In genomic region chr16:24748242-24748641, GRCh38 we compare ENCODE assay signal across 9 cellular contexts. TPM values are rescaled to one million over a fixed set of nuclear protein-coding genes. Genes with fewer than 3 reads are reported as not detected.
DNase-seq lines count a peak whose midpoint lies in the region; ATAC-seq and TF ChIP-seq lines count a peak whose summit lies in the region.
"Had no signal": no experiment of that assay in that cellular context is flagged by ENCODE, and none has a peak within 500 bp of the region (broad histone marks: within the 10 kb centered on the region; RNA-seq: fewer than 3 reads in every experiment).

No MANE protein-coding gene starts in this region.

- no peaks in the 10 kb centered on the region for H3K27me3 ChIP-seq in thoracic aorta (replicated peaks; ENCODE audit: insufficient read depth)
- no peaks in the 10 kb centered on the region for H3K27me3 ChIP-seq in WERI-Rb-1 (ENCODE audit: insufficient read depth, low read depth, severe bottlenecking)

- peaks cover 82% of the 10 kb centered on the region for H3K4me1 Mint-ChIP-seq in activated T-cell treated with anti-CD3 and anti-CD28 coated beads, Interleukin-2, amount 50 U/mL, for 72 hours (ENCODE audit: low read depth)
- H3K4me1 Mint-ChIP-seq in WTC11: peaks cover 75% of the 10 kb centered on the region

- peak; percentile 9 to 33 for DNase-seq in activated T-cell treated with anti-CD3 and anti-CD28 coated beads, Interleukin-2, amount 50 U/mL, for 72 hours
- no peak for DNase-seq in activated T-cell treated with anti-CD3 and anti-CD28 coated beads for 4 hours
- no peak for DNase-seq in WTC11 (ENCODE audit: low spot score)
- peak; percentile 51 for DNase-seq in hepatic stellate cell (ENCODE audit: low spot score)
- DNase-seq in thoracic aorta (ENCODE audit: low spot score): peak; percentile 55
- DNase-seq in WERI-Rb-1: no peak

- CTCF ChIA-PET in WTC11 (lab: Charles Lee): no interaction called here

- H3K36me3 Mint-ChIP-seq in activated T-cell treated with anti-CD3 and anti-CD28 coated beads, Interleukin-2, amount 50 U/mL, for 72 hours (ENCODE audit: insufficient read depth in 2 of 2): peaks cover 3 to 5% of the 10 kb centered on the region in 2 donors
- peaks cover 12% of the 10 kb centered on the region for H3K36me3 Mint-ChIP-seq in WTC11

- H3K27ac ChIP-seq in thoracic aorta (peak overlapping the region in 1 of 2 donors; percentile 36), WERI-Rb-1 (no peak overlapping the region)

- peaks cover 70 to 94% of the 10 kb centered on the region in 2 donors for H3K4me1 ChIP-seq in thoracic aorta (ENCODE audit: control insufficient read depth in 1 of 2, low read depth in 2 of 2)

- H3K27ac Mint-ChIP-seq in activated T-cell treated with anti-CD3 and anti-CD28 coated beads, Interleukin-2, amount 50 U/mL, for 72 hours: no peak overlapping the region
- H3K27ac Mint-ChIP-seq in WTC11: peak overlapping the region; percentile 34; the same call in 1 of the 2 replicates

- no peaks in the 10 kb centered on the region for H3K9me3 Mint-ChIP-seq in activated T-cell treated with anti-CD3 and anti-CD28 coated beads, Interleukin-2, amount 50 U/mL, for 72 hours
- no peaks in the 10 kb centered on the region for H3K9me3 Mint-ChIP-seq in WTC11
- H3K9me3 Mint-ChIP-seq: neural crest cell had no signal

- peak; percentile 87 to 90 for ATAC-seq in activated T-cell treated with anti-CD3 and anti-CD28 coated beads, Interleukin-2, amount 50 U/mL, for 72 hours (replicated peaks in 1 of 2)
- ATAC-seq in WTC11 (no peak), thoracic aorta (ENCODE audit: insufficient number of reproducible peaks, low FRiP score, low read depth) (no peak), HG03025 (IDR thresholded peaks at IDR 0.05; ENCODE audit: low FRiP score, unreplicated experiment) (no peak), GM18909 (IDR thresholded peaks at IDR 0.05; ENCODE audit: poor library complexity, unreplicated experiment) (no peak)

- H3K36me3 ChIP-seq in thoracic aorta (no peaks in the 10 kb centered on the region), WERI-Rb-1 (peaks cover 36% of the 10 kb centered on the region)

- TF ChIP-seq CTCF in WTC11 (IDR thresholded peaks at IDR 0.05) (no peak), thoracic aorta (IDR thresholded peaks at IDR 0.05) (no peak), WERI-Rb-1 (IDR thresholded peaks at IDR 0.05; ENCODE audit: low read depth, low read length) (no peak)

- peak overlapping the region in 1 of 2 donors; percentile 3 for H3K4me3 Mint-ChIP-seq in activated T-cell treated with anti-CD3 and anti-CD28 coated beads, Interleukin-2, amount 50 U/mL, for 72 hours
- no peak overlapping the region for H3K4me3 Mint-ChIP-seq in WTC11
- H3K4me3 Mint-ChIP-seq: neural crest cell had no signal

- H3K4me3 ChIP-seq in thoracic aorta (no peak overlapping the region), WERI-Rb-1 (ENCODE audit: low read depth, low read length) (no peak overlapping the region)

- no peaks in the 10 kb centered on the region for H3K9me3 ChIP-seq in thoracic aorta
- no peaks in the 10 kb centered on the region for H3K9me3 ChIP-seq in WERI-Rb-1 (ENCODE audit: severe bottlenecking)

- H3K27me3 Mint-ChIP-seq in activated T-cell treated with anti-CD3 and anti-CD28 coated beads, Interleukin-2, amount 50 U/mL, for 72 hours (ENCODE audit: low read depth): no peaks in the 10 kb centered on the region
- no peaks in the 10 kb centered on the region for H3K27me3 Mint-ChIP-seq in WTC11 (ENCODE audit: low read depth)

- POLR2A ChIA-PET in WTC11 (lab: Charles Lee): no interaction called here

TF ChIP-seq in WTC11, 78 proteins besides CTCF, POLR2A, EP300 and RAD21 (continues in another document):
- TF ChIP-seq FOXP1 (CRISPR knock-in tag; IDR thresholded peaks at IDR 0.05; ENCODE audit: borderline replicate concordance) (no peak), ATF3 (CRISPR knock-in tag; conservative IDR thresholded peaks at IDR 0.05) (no peak), NR2C2 (CRISPR knock-in tag; IDR thresholded peaks at IDR 0.05) (no peak), TCF7 (CRISPR knock-in tag; IDR thresholded peaks at IDR 0.05; ENCODE audit: low read depth) (no peak), HMGXB4 (CRISPR knock-in tag; IDR thresholded peaks at IDR 0.05) (no peak), FOXP4 (CRISPR knock-in tag; IDR thresholded peaks at IDR 0.05) (no peak), RELA (CRISPR knock-in tag; IDR thresholded peaks at IDR 0.05; ENCODE audit: borderline replicate concordance) (no peak), ZNF138 (CRISPR knock-in tag; conservative IDR thresholded peaks at IDR 0.05) (no peak), ZNF671 (CRISPR knock-in tag; IDR thresholded peaks at IDR 0.05) (no peak), ARID4B (CRISPR knock-in tag; IDR thresholded peaks at IDR 0.05; ENCODE audit: borderline replicate concordance) (no peak), KAT7 (CRISPR knock-in tag; IDR thresholded peaks at IDR 0.05; ENCODE audit: borderline replicate concordance) (no peak), SP1 (CRISPR knock-in tag; conservative IDR thresholded peaks at IDR 0.05) (no peak), FOXJ3 (CRISPR knock-in tag; IDR thresholded peaks at IDR 0.05; ENCODE audit: borderline replicate concordance) (no peak)

RNA-seq across cellular contexts. Expression of gene TNRC6A, which starts 18.8 kb away (rescaled TPM):
- total RNA-seq in activated T-cell treated with anti-CD3 and anti-CD28 coated beads, Interleukin-2, amount 50 U/mL, for 72 hours: 10 to 100 TPM; 37.4 to 39.7 TPM
- 76.8 to 86.3 TPM (median 77.4 TPM) in 3 replicates for total RNA-seq in WTC11 (2021)
- 10 to 100 TPM; 45.6 to 85.4 TPM for total RNA-seq in thoracic aorta

Comparison
In these comparisons a context has a peak if more than half of its experiments do, and no peak if none do; other contexts are left out.
1. DNase-seq: peak in activated T-cell treated with anti-CD3 and anti-CD28 coated beads, Interleukin-2, amount 50 U/mL, for 72 hours (2 of 2), hepatic stellate cell (single experiment) and thoracic aorta (single experiment); none in activated T-cell treated with anti-CD3 and anti-CD28 coated beads for 4 hours (single experiment), WTC11 (single experiment) and WERI-Rb-1 (single experiment).
2. ATAC-seq: peak in activated T-cell treated with anti-CD3 and anti-CD28 coated beads, Interleukin-2, amount 50 U/mL, for 72 hours (2 of 2); none in WTC11 (single experiment), thoracic aorta (single experiment), HG03025 (single experiment) and GM18909 (single experiment).